In genomic region chr11:112073941-112074811, GRCh38 we compare ENCODE assay signal across 8 cellular contexts.
A peak's percentile ranks its signal among the peaks of the same experiment; 100 is the strongest.
DNase-seq lines count a peak whose midpoint lies in the region; ATAC-seq and TF ChIP-seq lines count a peak whose summit lies in the region.

Gene NKAPD1 (plus strand): TSS chr11:112074299. CDS start chr11:112075575, 1,276 bp downstream.
Gene PIH1D2 (minus strand): TSS chr11:112074017. CDS start chr11:112073174, 843 bp downstream.

- H3K27me3 Mint-ChIP-seq in T-helper 2 cell treated with Interferon-gamma antibody and Interleukin-4, amounts not matched to agents 5 μg/mL and 100 μg/mL, for 36 hours (ENCODE audit: low read depth), result peaks cover 3% of the 10 kb centered on the region

- no peaks in the 10 kb centered on the region for H3K9me3 Mint-ChIP-seq in T-helper 2 cell treated with Interferon-gamma antibody and Interleukin-4, amounts not matched to agents 5 μg/mL and 100 μg/mL, for 36 hours

- peak within 1 kb of the TSS; percentile 99 for H3K4me3 ChIP-seq in astrocyte of the cerebellum (ENCODE audit: low read depth, low read length)

- DNase-seq in NCI-H187 treated with DMSO at 0.1 percent for 48 hours (lab: John Stamatoyannopoulos, UW) (peak; percentile 42), astrocyte of the cerebellum (ENCODE audit: low read depth) (peak; percentile 85), hippocampal formation (lab: John Stamatoyannopoulos, UW) (peak; percentile 75 to 78), retina (peak; percentile 97), cortex of kidney (lab: John Stamatoyannopoulos, UW) (no peak)
- DNase-seq in T-helper 2 cell treated with Interferon-gamma antibody and Interleukin-4, amounts not matched to agents 5 μg/mL and 100 μg/mL, for 36 hours (ENCODE audit: low spot score), result peak; percentile 77

- in situ Hi-C loops in astrocyte of the cerebellum (cut with HindIII; ENCODE audit: low sequenced_read_pairs), result no loop called here

- H3K4me1 Mint-ChIP-seq in T-helper 2 cell treated with Interferon-gamma antibody and Interleukin-4, amounts not matched to agents 5 μg/mL and 100 μg/mL, for 36 hours (ENCODE audit: low read depth), result peaks cover 26% of the 10 kb centered on the region

- peak within 1 kb of the TSS; percentile 95 for H3K4me3 Mint-ChIP-seq in T-helper 2 cell treated with Interferon-gamma antibody and Interleukin-4, amounts not matched to agents 5 μg/mL and 100 μg/mL, for 36 hours

- peak within 1 kb of the TSS; percentile 93 for H3K27ac Mint-ChIP-seq in T-helper 2 cell treated with Interferon-gamma antibody and Interleukin-4, amounts not matched to agents 5 μg/mL and 100 μg/mL, for 36 hours

- peak; percentile 24 for TF ChIP-seq CTCF in astrocyte of the cerebellum (IDR thresholded peaks at IDR 0.05; ENCODE audit: low read depth, low read length, missing control alignments)

- peaks cover 21% of the 10 kb centered on the region for H3K36me3 Mint-ChIP-seq in T-helper 2 cell treated with Interferon-gamma antibody and Interleukin-4, amounts not matched to agents 5 μg/mL and 100 μg/mL, for 36 hours (ENCODE audit: low read depth)

- peak; percentile 60 for ATAC-seq in GM18499 (IDR thresholded peaks at IDR 0.05; ENCODE audit: insufficient read depth, unreplicated experiment)
- ATAC-seq in HG02885 (IDR thresholded peaks at IDR 0.05; ENCODE audit: poor library complexity, unreplicated experiment), result peak; percentile 90
